In genomic region chr2:8679827-8680731, GRCh38 we compare ENCODE assay signal across 1 cellular context.
TF ChIP-seq lines count a peak whose summit lies in the region.

No MANE protein-coding gene starts in this region.

TF ChIP-seq in GM12878, 131 proteins besides CTCF, POLR2A, EP300 and RAD21 (continued from another document):
- TF ChIP-seq SREBF1 (IDR thresholded peaks at IDR 0.05; ENCODE audit: low read length), result no peak
- peak; percentile 99 for TF ChIP-seq RAD51 (IDR thresholded peaks at IDR 0.05)
- TF ChIP-seq IKZF2 (IDR thresholded peaks at IDR 0.05), result peak; percentile 38 to 49; a peak in 3 of 4 replicates
- peak; percentile 60; the same call in 1 of the 2 replicates for TF ChIP-seq SPI1 (IDR thresholded peaks at IDR 0.05; ENCODE audit: borderline replicate concordance, insufficient read depth, low read depth, low read length)
- peak; percentile 44; the same call in 1 of the 2 replicates for TF ChIP-seq NBN (IDR thresholded peaks at IDR 0.05)
- no peak for TF ChIP-seq SUPT20H (IDR thresholded peaks at IDR 0.05; ENCODE audit: borderline replicate concordance, control insufficient read depth, low read depth, low read length)
- TF ChIP-seq FOXK2 (IDR thresholded peaks at IDR 0.05), result peak; percentile 35; the same call in 1 of the 2 replicates
- 0 out of 2 replicates have a peak, but pooled peaks have one; percentile 31 for TF ChIP-seq ATF7 (IDR thresholded peaks at IDR 0.05; ENCODE audit: low read depth)
- no peak for TF ChIP-seq E2F8 (IDR thresholded peaks at IDR 0.05; ENCODE audit: low read depth, partially characterized antibody)
- peak; percentile 98 for TF ChIP-seq MLLT1 (IDR thresholded peaks at IDR 0.05)
- TF ChIP-seq BHLHE40 (IDR thresholded peaks at IDR 0.05; ENCODE audit: borderline replicate concordance in 1 of 2, low read depth in 2 of 2, low read length in 1 of 2), result peak; percentile 83 to 94
- TF ChIP-seq IKZF1 (conservative IDR thresholded peaks at IDR 0.05), result peak; percentile 58
- TF ChIP-seq BCL11A (IDR thresholded peaks at IDR 0.05; ENCODE audit: low read depth, low read length), result no peak
- TF ChIP-seq DPF2 (IDR thresholded peaks at IDR 0.05), result peak; percentile 63
- TF ChIP-seq CEBPB (IDR thresholded peaks at IDR 0.05; ENCODE audit: borderline replicate concordance in 1 of 2, low read depth in 2 of 2, low read length in 2 of 2), result no peak
- no peak for TF ChIP-seq KLF5 (IDR thresholded peaks at IDR 0.05; ENCODE audit: partially characterized antibody)
- TF ChIP-seq ZNF622 (IDR thresholded peaks at IDR 0.05), result no peak
- TF ChIP-seq ZNF687 (IDR thresholded peaks at IDR 0.05), result 0 out of 2 replicates have a peak, but pooled peaks have one; percentile 19
- peak; percentile 58 for TF ChIP-seq GATAD2B (conservative IDR thresholded peaks at IDR 0.05; ENCODE audit: low read depth)
- 0 out of 2 replicates have a peak, but pooled peaks have one; percentile 31 for TF ChIP-seq SMARCA5 (IDR thresholded peaks at IDR 0.05)
- no peak for TF ChIP-seq BACH1 (IDR thresholded peaks at IDR 0.05; ENCODE audit: borderline replicate concordance)
- TF ChIP-seq CHD2 (IDR thresholded peaks at IDR 0.05; ENCODE audit: borderline replicate concordance, low read depth, low read length), result no peak
- TF ChIP-seq MXI1 (IDR thresholded peaks at IDR 0.05; ENCODE audit: low read depth, low read length), result 0 out of 2 replicates have a peak, but pooled peaks have one; percentile 28
